Comparison of ENCODE assay signal across 13 cellular contexts in genomic region chr12:807041-807717, GRCh38. TPM values are rescaled to one million over a fixed set of nuclear protein-coding genes. Genes with fewer than 3 reads are reported as not detected.
DNase-seq lines count a peak whose midpoint lies in the region; ATAC-seq and TF ChIP-seq lines count a peak whose summit lies in the region.
"Had no signal": no experiment of that assay in that cellular context is flagged by ENCODE, and none has a peak within 500 bp of the region (broad histone marks: within the 10 kb centered on the region; RNA-seq: fewer than 3 reads in every experiment).

No MANE protein-coding gene starts in this region.

- H3K27ac ChIP-seq in brain microvascular endothelial cell (peak overlapping the region; percentile 24), psoas muscle (no peak overlapping the region)

- peaks cover 69% of the 10 kb centered on the region for H3K4me1 ChIP-seq in psoas muscle

- H3K27me3 Mint-ChIP-seq in activated T-cell treated with anti-CD3 and anti-CD28 coated beads, Interleukin-2, amount 50 U/mL, for 4 hours (ENCODE audit: low read depth) = no peaks in the 10 kb centered on the region
- no peaks in the 10 kb centered on the region for H3K27me3 Mint-ChIP-seq in stimulated activated memory B cell treated with anti-CD40 and anti-IgM and Interleukin-4, amounts not matched to agents 10 μg/mL and 1 μg/mL and 100 μg/mL, for 72 hours
- H3K27me3 Mint-ChIP-seq: memory B cell had no signal

- TF ChIP-seq CTCF in brain microvascular endothelial cell (IDR thresholded peaks at IDR 0.05; ENCODE audit: low read depth, low read length, missing control alignments) (no peak), psoas muscle (IDR thresholded peaks at IDR 0.05) (no peak)

- no peaks in the 10 kb centered on the region for H3K9me3 Mint-ChIP-seq in activated T-cell treated with anti-CD3 and anti-CD28 coated beads, Interleukin-2, amount 50 U/mL, for 4 hours
- H3K9me3 Mint-ChIP-seq in stimulated activated memory B cell treated with anti-CD40 and anti-IgM and Interleukin-4, amounts not matched to agents 10 μg/mL and 1 μg/mL and 100 μg/mL, for 72 hours = no peaks in the 10 kb centered on the region
- H3K9me3 Mint-ChIP-seq: H9, memory B cell had no signal

- ATAC-seq in activated T-cell treated with anti-CD3 and anti-CD28 coated beads, Interleukin-2, amount 50 U/mL, for 4 hours = peak; percentile 9 to 22
- ATAC-seq in stimulated activated memory B cell treated with anti-CD40 and anti-IgM and Interleukin-4, amounts not matched to agents 10 μg/mL and 1 μg/mL and 100 μg/mL, for 72 hours = no peak
- ATAC-seq in psoas muscle (no peak), GM21723 (IDR thresholded peaks at IDR 0.05; ENCODE audit: unreplicated experiment) (no peak)

- H3K27me3 ChIP-seq in brain microvascular endothelial cell (replicated peaks) = no peaks in the 10 kb centered on the region
- no peaks in the 10 kb centered on the region for H3K27me3 ChIP-seq in psoas muscle (ENCODE audit: insufficient read depth in 3 of 3, low read length in 2 of 3)

- no peak overlapping the region for H3K4me3 ChIP-seq in brain microvascular endothelial cell (ENCODE audit: low read depth, low read length)
- H3K4me3 ChIP-seq in psoas muscle = no peak overlapping the region

- intact Hi-C loops in psoas muscle (cut with DNase I) = no loop called here

- peak overlapping the region; percentile 27 for H3K27ac Mint-ChIP-seq in stimulated activated memory B cell treated with anti-CD40 and anti-IgM and Interleukin-4, amounts not matched to agents 10 μg/mL and 1 μg/mL and 100 μg/mL, for 72 hours

- no peak for DNase-seq in activated T-cell treated with anti-CD3 and anti-CD28 coated beads, Interleukin-2, amount 50 U/mL, for 4 hours
- DNase-seq in activated T-cell treated with anti-CD3 and anti-CD28 coated beads, Interleukin-2, amount 50 U/mL, for 1 hour = no peak
- DNase-seq in M059J (ENCODE audit: low read depth) = peak; percentile 18
- DNase-seq in brain microvascular endothelial cell = no peak
- no peak for DNase-seq in NCI-H1092 treated with DMSO at 0.1 percent for 48 hours (lab: John Stamatoyannopoulos, UW)
- DNase-seq in psoas muscle = no peak
- DNase-seq: activated gamma-delta T cell; effector CD8-positive, alpha-beta T cell; H9; NCI-H1092 had no signal

- in situ Hi-C loops in brain microvascular endothelial cell (cut with HindIII; ENCODE audit: low pct_ligation_motif_present, low sequenced_read_pairs) = no loop called here

- H3K36me3 ChIP-seq in brain microvascular endothelial cell (replicated peaks) = no peaks in the 10 kb centered on the region
- no peaks in the 10 kb centered on the region for H3K36me3 ChIP-seq in psoas muscle (ENCODE audit: insufficient read depth in 1 of 2, low read depth in 1 of 2)

- no peaks in the 10 kb centered on the region for H3K9me3 ChIP-seq in psoas muscle

- H3K36me3 Mint-ChIP-seq in activated T-cell treated with anti-CD3 and anti-CD28 coated beads, Interleukin-2, amount 50 U/mL, for 4 hours (ENCODE audit: insufficient read depth) = peaks cover 4% of the 10 kb centered on the region
- no peaks in the 10 kb centered on the region for H3K36me3 Mint-ChIP-seq in stimulated activated memory B cell treated with anti-CD40 and anti-IgM and Interleukin-4, amounts not matched to agents 10 μg/mL and 1 μg/mL and 100 μg/mL, for 72 hours

- WGBS in psoas muscle, 3 donors = 76 to 88% (median 80%) methylated on average over 2 of the region's 2 CpGs

- H3K4me1 Mint-ChIP-seq in activated T-cell treated with anti-CD3 and anti-CD28 coated beads, Interleukin-2, amount 50 U/mL, for 4 hours (ENCODE audit: low read depth) = peaks cover 75% of the 10 kb centered on the region
- peaks cover 68% of the 10 kb centered on the region for H3K4me1 Mint-ChIP-seq in stimulated activated memory B cell treated with anti-CD40 and anti-IgM and Interleukin-4, amounts not matched to agents 10 μg/mL and 1 μg/mL and 100 μg/mL, for 72 hours

- peak overlapping the region; percentile 10 for H3K4me3 Mint-ChIP-seq in activated T-cell treated with anti-CD3 and anti-CD28 coated beads, Interleukin-2, amount 50 U/mL, for 4 hours
- H3K4me3 Mint-ChIP-seq in stimulated activated memory B cell treated with anti-CD40 and anti-IgM and Interleukin-4, amounts not matched to agents 10 μg/mL and 1 μg/mL and 100 μg/mL, for 72 hours = peak overlapping the region; percentile 31
- H3K4me3 Mint-ChIP-seq: H9, memory B cell had no signal

RNA-seq across cellular contexts. Expression of gene WNK1, which starts 54.8 kb away (rescaled TPM):
- total RNA-seq in activated T-cell treated with anti-CD3 and anti-CD28 coated beads, Interleukin-2, amount 50 U/mL, for 4 hours = 100 to 1,000 TPM; 183 to 213 (median 185) TPM
- total RNA-seq in M059J (2014; rRNA removed; shearing (Covaris generic)) = 40.7 and 50.5 TPM in 2 replicates
- 100 to 1,000 TPM; 230 to 272 (median 245) TPM for total RNA-seq in psoas muscle
- polyA plus RNA-seq in psoas muscle = 100 to 1,000 TPM in 1 of 3 donors, 10 to 100 TPM in 2; 40.7 to 142 (median 51.5) TPM

Comparison
In these comparisons a context has a peak if more than half of its experiments do, and no peak if none do; other contexts are left out.
1. ATAC-seq: peak in activated T-cell treated with anti-CD3 and anti-CD28 coated beads, Interleukin-2, amount 50 U/mL, for 4 hours (2 of 2); none in stimulated activated memory B cell treated with anti-CD40 and anti-IgM and Interleukin-4, amounts not matched to agents 10 μg/mL and 1 μg/mL and 100 μg/mL, for 72 hours (single experiment), psoas muscle (0 of 4) and GM21723 (single experiment).